ENCODE assay signal across 24 cellular contexts in the genomic region with DNA sequence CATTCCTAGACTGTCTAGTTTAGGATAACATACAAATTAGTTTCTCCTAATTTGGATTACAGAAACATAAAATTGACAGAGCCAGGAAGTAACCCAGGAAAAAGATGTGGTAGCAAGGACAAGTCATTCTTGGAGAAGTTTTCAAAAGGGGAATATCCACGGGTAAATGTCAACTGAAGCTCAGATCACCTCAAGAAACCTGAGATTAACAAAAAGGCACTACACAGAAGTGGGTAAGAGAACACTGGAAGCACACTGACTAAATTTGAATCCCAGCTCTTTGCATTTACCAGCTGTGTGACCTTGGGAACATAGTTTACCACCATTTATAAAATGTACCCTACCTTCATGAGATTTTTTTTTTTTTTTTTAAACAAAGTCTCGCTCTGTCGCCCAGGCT.
"Had no signal": no experiment of that assay in that cellular context is flagged by ENCODE, and none has a peak within 500 bp of the region (broad histone marks: within the 10 kb centered on the region; RNA-seq: fewer than 3 reads in every experiment).

No MANE protein-coding gene starts in this region.

- H3K27ac Mint-ChIP-seq: activated CD4-positive, alpha-beta memory T cell treated with anti-CD3 and anti-CD28 coated beads for 36 hours; activated CD4-positive, alpha-beta T cell treated with anti-CD3 and anti-CD28 coated beads, Interleukin-2, amount 10 ng/mL, durations not matched to agents 7 days and 5 days; activated naive CD4-positive, alpha-beta T cell treated with anti-CD3 and anti-CD28 coated beads, Interleukin-2, amount 50 U/mL, for 24 hours; brain had no signal

- H3K9me3 Mint-ChIP-seq: activated CD4-positive, alpha-beta memory T cell treated with anti-CD3 and anti-CD28 coated beads for 36 hours; activated CD4-positive, alpha-beta T cell treated with anti-CD3 and anti-CD28 coated beads, Interleukin-2, amount 10 ng/mL, durations not matched to agents 7 days and 5 days; activated naive CD4-positive, alpha-beta T cell treated with anti-CD3 and anti-CD28 coated beads, Interleukin-2, amount 50 U/mL, for 24 hours; central memory CD8-positive, alpha-beta T cell; IgD-negative memory B cell had no signal

- ATAC-seq: Right ventricle myocardium inferior had no signal

- H3K4me2 ChIP-seq: KMS-11 had no signal

- H3K4me3 Mint-ChIP-seq: activated CD4-positive, alpha-beta memory T cell treated with anti-CD3 and anti-CD28 coated beads for 36 hours; activated CD4-positive, alpha-beta T cell treated with anti-CD3 and anti-CD28 coated beads, Interleukin-2, amount 10 ng/mL, durations not matched to agents 7 days and 5 days; activated naive CD4-positive, alpha-beta T cell treated with anti-CD3 and anti-CD28 coated beads, Interleukin-2, amount 50 U/mL, for 24 hours; brain; central memory CD8-positive, alpha-beta T cell; IgD-negative memory B cell had no signal

- DNase-seq: activated CD4-positive, alpha-beta memory T cell treated with anti-CD3 and anti-CD28 coated beads for 36 hours; activated CD4-positive, alpha-beta T cell treated with anti-CD3 and anti-CD28 coated beads, Interleukin-2, amount 10 ng/mL, durations not matched to agents 7 days and 5 days; activated CD4-positive, CD25-positive, alpha-beta regulatory T cell treated with anti-CD3 and anti-CD28 coated beads, Interleukin-2, amount 50 U/mL, for 72 hours; activated effector memory CD4-positive, alpha-beta T cell treated with Interleukin-2 at 50 U/mL for 16 hours; activated naive CD4-positive, alpha-beta T cell; amygdala; MV-4-11; NCI-H1092 treated with DMSO at 0.1 percent for 48 hours; NCI-H1417 treated with DMSO at 0.1 percent for 48 hours; NCI-H1694; NCI-H2029; NCI-H2107; NCI-H345; NCI-H510A; NCI-H526 treated with DMSO at 0.1 percent for 48 hours; NCI-H82; T-helper 1 cell had no signal

- H3K4me3 ChIP-seq: SK-N-MC had no signal

- H3K36me3 Mint-ChIP-seq: IgD-negative memory B cell had no signal

- H3K27me3 Mint-ChIP-seq: activated CD4-positive, alpha-beta memory T cell treated with anti-CD3 and anti-CD28 coated beads for 36 hours; activated CD4-positive, alpha-beta T cell treated with anti-CD3 and anti-CD28 coated beads, Interleukin-2, amount 10 ng/mL, durations not matched to agents 7 days and 5 days; activated naive CD4-positive, alpha-beta T cell treated with anti-CD3 and anti-CD28 coated beads, Interleukin-2, amount 50 U/mL, for 24 hours; brain; central memory CD8-positive, alpha-beta T cell; IgD-negative memory B cell had no signal

- H3K4me1 Mint-ChIP-seq: brain had no signal

- H3K27ac ChIP-seq: KMS-11, SK-N-MC had no signal
